In genomic region chr11:19725379-19726079, GRCh38 we compare ENCODE assay signal across 19 cellular contexts. TPM values are rescaled to one million over a fixed set of nuclear protein-coding genes. Genes with fewer than 3 reads are reported as not detected.
A peak's percentile ranks its signal among the peaks of the same experiment; 100 is the strongest.
DNase-seq lines count a peak whose midpoint lies in the region; ATAC-seq and TF ChIP-seq lines count a peak whose summit lies in the region.
"Had no signal": no experiment of that assay in that cellular context is flagged by ENCODE, and none has a peak within 500 bp of the region (broad histone marks: within the 10 kb centered on the region; RNA-seq: fewer than 3 reads in every experiment).

No MANE protein-coding gene starts in this region.

- POLR2A ChIA-PET in WTC11 (lab: Charles Lee), result no interaction called here

- ATAC-seq in WTC11 (peak; percentile 43), HG03139 (IDR thresholded peaks at IDR 0.05; ENCODE audit: unreplicated experiment) (no peak), GM18511 (IDR thresholded peaks at IDR 0.05; ENCODE audit: unreplicated experiment) (no peak)
- ATAC-seq: Panc1, right lobe of liver had no signal

- H3K4me1 Mint-ChIP-seq in WTC11, result peaks cover 3% of the 10 kb centered on the region; the same call in 1 of the 2 replicates
- H3K4me1 Mint-ChIP-seq in mesothelial cell of epicardium, result peaks cover 32% of the 10 kb centered on the region
- H3K4me1 Mint-ChIP-seq in type B pancreatic cell (ENCODE audit: unreplicated experiment), result peaks cover 26% of the 10 kb centered on the region
- H3K4me1 Mint-ChIP-seq in activated T-helper 1 cell treated with anti-CD3 and anti-CD28 coated beads, Interleukin-12 subunit alpha, Interleukin-12 subunit beta, Interleukin-2, Interleukin-4 antibody, amounts not matched to agents 30 ng/mL and 10 ng/mL and 1 ng/mL, durations not matched to agents 14 hours and 24 hours and 36 hours (ENCODE audit: low read depth), result peaks cover 12% of the 10 kb centered on the region

- CTCF ChIA-PET in WTC11 (lab: Charles Lee), result interaction anchor here (1.1 kb wide), 1 partner anchor 12 kb away, joined by 4 read pairs; no protein-coding TSS in a partner anchor

- no peak overlapping the region for H3K4me3 ChIP-seq in epithelial cell of proximal tubule (ENCODE audit: low read depth, low read length)
- H3K4me3 ChIP-seq: BLaER1, right lobe of liver had no signal

- H3K27me3 Mint-ChIP-seq in WTC11 (ENCODE audit: low read depth), result no peaks in the 10 kb centered on the region; the same call in 1 of the 2 replicates
- H3K27me3 Mint-ChIP-seq in mesothelial cell of epicardium (ENCODE audit: low read depth), result no peaks in the 10 kb centered on the region
- peaks cover 3% of the 10 kb centered on the region for H3K27me3 Mint-ChIP-seq in type B pancreatic cell
- H3K27me3 Mint-ChIP-seq in activated T-helper 1 cell treated with anti-CD3 and anti-CD28 coated beads, Interleukin-12 subunit alpha, Interleukin-12 subunit beta, Interleukin-2, Interleukin-4 antibody, amounts not matched to agents 30 ng/mL and 10 ng/mL and 1 ng/mL, durations not matched to agents 14 hours and 24 hours and 36 hours (ENCODE audit: insufficient read depth), result peaks cover 18% of the 10 kb centered on the region
- H3K27me3 Mint-ChIP-seq: activated naive CD4-positive, alpha-beta T cell treated with anti-CD3 and anti-CD28 coated beads, Interleukin-2, amount 50 U/mL, for 24 hours; central memory CD8-positive, alpha-beta T cell had no signal

- no peaks in the 10 kb centered on the region for H3K36me3 Mint-ChIP-seq in WTC11
- no peaks in the 10 kb centered on the region for H3K36me3 Mint-ChIP-seq in mesothelial cell of epicardium
- H3K36me3 Mint-ChIP-seq in type B pancreatic cell, result no peaks in the 10 kb centered on the region
- no peaks in the 10 kb centered on the region for H3K36me3 Mint-ChIP-seq in activated T-helper 1 cell treated with anti-CD3 and anti-CD28 coated beads, Interleukin-12 subunit alpha, Interleukin-12 subunit beta, Interleukin-2, Interleukin-4 antibody, amounts not matched to agents 30 ng/mL and 10 ng/mL and 1 ng/mL, durations not matched to agents 14 hours and 24 hours and 36 hours (ENCODE audit: low read depth)
- H3K36me3 Mint-ChIP-seq: activated naive CD4-positive, alpha-beta T cell treated with anti-CD3 and anti-CD28 coated beads, Interleukin-2, amount 50 U/mL, for 24 hours had no signal

- DNase-seq in WTC11 (ENCODE audit: low spot score), result no peak
- DNase-seq in epithelial cell of proximal tubule (ENCODE audit: low read depth), result peak; percentile 39
- peak in 1 of 2 experiments; percentile 43 for DNase-seq in mesothelial cell of epicardium (ENCODE audit: low spot score in 2 of 2, unreplicated experiment in 2 of 2)
- DNase-seq in type B pancreatic cell (ENCODE audit: extremely low spot score, unreplicated experiment), result no peak
- DNase-seq in activated T-helper 1 cell treated with anti-CD3 and anti-CD28 coated beads, Interleukin-12 subunit alpha, Interleukin-12 subunit beta, Interleukin-2, Interleukin-4 antibody, amounts not matched to agents 30 ng/mL and 10 ng/mL and 1 ng/mL, durations not matched to agents 14 hours and 24 hours and 36 hours (ENCODE audit: low spot score), result no peak
- no peak for DNase-seq in cerebellar cortex (ENCODE audit: low spot score)
- DNase-seq: activated CD4-positive, CD25-positive, alpha-beta regulatory T cell; GOT3; NCI-H1930; NCI-H524 treated with DMSO at 0.1 percent for 48 hours; stimulated activated CD4-positive, alpha-beta T cell treated with anti-CD3 and anti-CD28 coated beads, Interleukin-4, amount 100 ng/mL, for 1 hour had no signal

- H3K27ac Mint-ChIP-seq in WTC11 (no peak overlapping the region), mesothelial cell of epicardium (peak overlapping the region; percentile 99), type B pancreatic cell (peak overlapping the region; percentile 99)
- no peak overlapping the region for H3K27ac Mint-ChIP-seq in activated T-helper 1 cell treated with anti-CD3 and anti-CD28 coated beads, Interleukin-12 subunit alpha, Interleukin-12 subunit beta, Interleukin-2, Interleukin-4 antibody, amounts not matched to agents 30 ng/mL and 10 ng/mL and 1 ng/mL, durations not matched to agents 14 hours and 24 hours and 36 hours
- H3K27ac Mint-ChIP-seq: activated naive CD4-positive, alpha-beta T cell treated with anti-CD3 and anti-CD28 coated beads, Interleukin-2, amount 50 U/mL, for 24 hours had no signal

- TF ChIP-seq CTCF in WTC11 (IDR thresholded peaks at IDR 0.05) (no peak), epithelial cell of proximal tubule (conservative IDR thresholded peaks at IDR 0.05; ENCODE audit: low read depth, low read length) (no peak), mesothelial cell of epicardium (IDR thresholded peaks at IDR 0.05; ENCODE audit: unreplicated experiment) (no peak), type B pancreatic cell (conservative IDR thresholded peaks at IDR 0.05) (no peak)

- H3K9me3 Mint-ChIP-seq in WTC11 (no peaks in the 10 kb centered on the region), mesothelial cell of epicardium (no peaks in the 10 kb centered on the region), type B pancreatic cell (no peaks in the 10 kb centered on the region)
- no peaks in the 10 kb centered on the region for H3K9me3 Mint-ChIP-seq in activated T-helper 1 cell treated with anti-CD3 and anti-CD28 coated beads, Interleukin-12 subunit alpha, Interleukin-12 subunit beta, Interleukin-2, Interleukin-4 antibody, amounts not matched to agents 30 ng/mL and 10 ng/mL and 1 ng/mL, durations not matched to agents 14 hours and 24 hours and 36 hours
- H3K9me3 Mint-ChIP-seq: activated naive CD4-positive, alpha-beta T cell treated with anti-CD3 and anti-CD28 coated beads, Interleukin-2, amount 50 U/mL, for 24 hours; central memory CD8-positive, alpha-beta T cell; neural crest cell had no signal

- intact Hi-C loops in activated T-helper 1 cell treated with anti-CD3 and anti-CD28 coated beads, Interleukin-12 subunit alpha, Interleukin-12 subunit beta, Interleukin-2, Interleukin-4 antibody, amounts not matched to agents 30 ng/mL and 10 ng/mL and 1 ng/mL, durations not matched to agents 14 hours and 24 hours and 36 hours (cut with micrococcal nuclease), result no loop called here

- no peak overlapping the region for H3K4me3 Mint-ChIP-seq in WTC11
- no peak overlapping the region for H3K4me3 Mint-ChIP-seq in mesothelial cell of epicardium
- H3K4me3 Mint-ChIP-seq in type B pancreatic cell, result peak overlapping the region; percentile 53
- H3K4me3 Mint-ChIP-seq in activated T-helper 1 cell treated with anti-CD3 and anti-CD28 coated beads, Interleukin-12 subunit alpha, Interleukin-12 subunit beta, Interleukin-2, Interleukin-4 antibody, amounts not matched to agents 30 ng/mL and 10 ng/mL and 1 ng/mL, durations not matched to agents 14 hours and 24 hours and 36 hours, result no peak overlapping the region
- H3K4me3 Mint-ChIP-seq: activated naive CD4-positive, alpha-beta T cell treated with anti-CD3 and anti-CD28 coated beads, Interleukin-2, amount 50 U/mL, for 24 hours; central memory CD8-positive, alpha-beta T cell; neural crest cell had no signal

TF ChIP-seq in WTC11, 78 proteins besides CTCF, POLR2A, EP300 and RAD21 (continues in another document):
- TF ChIP-seq RORB (CRISPR knock-in tag; IDR thresholded peaks at IDR 0.05) (no peak), TP53 (CRISPR knock-in tag; IDR thresholded peaks at IDR 0.05) (no peak), FOXK1 (CRISPR knock-in tag; IDR thresholded peaks at IDR 0.05) (no peak), NFE2L1 (CRISPR knock-in tag; IDR thresholded peaks at IDR 0.05) (no peak), MLX (CRISPR knock-in tag; IDR thresholded peaks at IDR 0.05) (no peak), MYBL2 (CRISPR knock-in tag; IDR thresholded peaks at IDR 0.05) (no peak), GRHL2 (CRISPR knock-in tag; IDR thresholded peaks at IDR 0.05; ENCODE audit: insufficient replicate concordance, severe bottlenecking) (no peak), NR2C2 (CRISPR knock-in tag; IDR thresholded peaks at IDR 0.05) (no peak), ZNF219 (CRISPR knock-in tag; IDR thresholded peaks at IDR 0.05; ENCODE audit: borderline replicate concordance) (no peak)
- TF ChIP-seq, protein P1, sequence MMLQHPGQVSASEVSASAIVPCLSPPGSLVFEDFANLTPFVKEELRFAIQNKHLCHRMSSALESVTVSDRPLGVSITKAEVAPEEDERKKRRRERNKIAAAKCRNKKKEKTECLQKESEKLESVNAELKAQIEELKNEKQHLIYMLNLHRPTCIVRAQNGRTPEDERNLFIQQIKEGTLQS (CRISPR knock-in tag; conservative IDR thresholded peaks at IDR 0.05), result no peak
- TF ChIP-seq, protein P2, sequence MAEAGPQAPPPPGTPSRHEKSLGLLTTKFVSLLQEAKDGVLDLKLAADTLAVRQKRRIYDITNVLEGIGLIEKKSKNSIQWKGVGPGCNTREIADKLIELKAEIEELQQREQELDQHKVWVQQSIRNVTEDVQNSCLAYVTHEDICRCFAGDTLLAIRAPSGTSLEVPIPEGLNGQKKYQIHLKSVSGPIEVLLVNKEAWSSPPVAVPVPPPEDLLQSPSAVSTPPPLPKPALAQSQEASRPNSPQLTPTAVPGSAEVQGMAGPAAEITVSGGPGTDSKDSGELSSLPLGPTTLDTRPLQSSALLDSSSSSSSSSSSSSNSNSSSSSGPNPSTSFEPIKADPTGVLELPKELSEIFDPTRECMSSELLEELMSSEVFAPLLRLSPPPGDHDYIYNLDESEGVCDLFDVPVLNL (CRISPR knock-in tag; IDR thresholded peaks at IDR 0.05; ENCODE audit: borderline replicate concordance, low read depth), result no peak
- TF ChIP-seq, protein P3, sequence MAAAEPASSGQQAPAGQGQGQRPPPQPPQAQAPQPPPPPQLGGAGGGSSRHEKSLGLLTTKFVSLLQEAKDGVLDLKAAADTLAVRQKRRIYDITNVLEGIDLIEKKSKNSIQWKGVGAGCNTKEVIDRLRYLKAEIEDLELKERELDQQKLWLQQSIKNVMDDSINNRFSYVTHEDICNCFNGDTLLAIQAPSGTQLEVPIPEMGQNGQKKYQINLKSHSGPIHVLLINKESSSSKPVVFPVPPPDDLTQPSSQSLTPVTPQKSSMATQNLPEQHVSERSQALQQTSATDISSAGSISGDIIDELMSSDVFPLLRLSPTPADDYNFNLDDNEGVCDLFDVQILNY (CRISPR knock-in tag; IDR thresholded peaks at IDR 0.05), result no peak

RNA-seq across cellular contexts. Expression of gene NAV2, which starts 12.9 kb away (rescaled TPM):
- total RNA-seq in WTC11 (2021) (41.8 to 44.5 TPM (median 42.8 TPM) in 3 replicates), epithelial cell of proximal tubule (15.2 and 19.0 TPM in 2 replicates), mesothelial cell of epicardium (63.1 to 69.8 TPM (median 67.7 TPM) in 3 replicates), type B pancreatic cell (ENCODE audit: low replicate concordance) (34.3 and 54.2 TPM in 2 replicates)
- total RNA-seq in activated T-helper 1 cell treated with anti-CD3 and anti-CD28 coated beads, Interleukin-12 subunit alpha, Interleukin-12 subunit beta, Interleukin-2, Interleukin-4 antibody, amounts not matched to agents 30 ng/mL and 10 ng/mL and 1 ng/mL, durations not matched to agents 14 hours and 24 hours and 36 hours, result 0.12 and 0.34 TPM in 2 replicates

Comparison
In these comparisons a context has a peak if more than half of its experiments do, and no peak if none do; other contexts are left out.
1. H3K27ac Mint-ChIP-seq: peak in mesothelial cell of epicardium (single experiment) and type B pancreatic cell (single experiment); none in WTC11 (single experiment) and activated T-helper 1 cell treated with anti-CD3 and anti-CD28 coated beads, Interleukin-12 subunit alpha, Interleukin-12 subunit beta, Interleukin-2, Interleukin-4 antibody, amounts not matched to agents 30 ng/mL and 10 ng/mL and 1 ng/mL, durations not matched to agents 14 hours and 24 hours and 36 hours (single experiment).
2. RNA of gene NAV2, which starts 12.9 kb away (total RNA-seq): 63.1 to 69.8 TPM in mesothelial cell of epicardium, 34.3 to 54.2 TPM in type B pancreatic cell, 41.8 to 44.5 TPM in WTC11 and 15.2 to 19.0 TPM in epithelial cell of proximal tubule; 0.12 to 0.34 TPM in activated T-helper 1 cell treated with anti-CD3 and anti-CD28 coated beads, Interleukin-12 subunit alpha, Interleukin-12 subunit beta, Interleukin-2, Interleukin-4 antibody, amounts not matched to agents 30 ng/mL and 10 ng/mL and 1 ng/mL, durations not matched to agents 14 hours and 24 hours and 36 hours; every median in the first group is over 10 times any median in the second.